Comparison of ENCODE assay signal across 9 cellular contexts in the genomic region with DNA sequence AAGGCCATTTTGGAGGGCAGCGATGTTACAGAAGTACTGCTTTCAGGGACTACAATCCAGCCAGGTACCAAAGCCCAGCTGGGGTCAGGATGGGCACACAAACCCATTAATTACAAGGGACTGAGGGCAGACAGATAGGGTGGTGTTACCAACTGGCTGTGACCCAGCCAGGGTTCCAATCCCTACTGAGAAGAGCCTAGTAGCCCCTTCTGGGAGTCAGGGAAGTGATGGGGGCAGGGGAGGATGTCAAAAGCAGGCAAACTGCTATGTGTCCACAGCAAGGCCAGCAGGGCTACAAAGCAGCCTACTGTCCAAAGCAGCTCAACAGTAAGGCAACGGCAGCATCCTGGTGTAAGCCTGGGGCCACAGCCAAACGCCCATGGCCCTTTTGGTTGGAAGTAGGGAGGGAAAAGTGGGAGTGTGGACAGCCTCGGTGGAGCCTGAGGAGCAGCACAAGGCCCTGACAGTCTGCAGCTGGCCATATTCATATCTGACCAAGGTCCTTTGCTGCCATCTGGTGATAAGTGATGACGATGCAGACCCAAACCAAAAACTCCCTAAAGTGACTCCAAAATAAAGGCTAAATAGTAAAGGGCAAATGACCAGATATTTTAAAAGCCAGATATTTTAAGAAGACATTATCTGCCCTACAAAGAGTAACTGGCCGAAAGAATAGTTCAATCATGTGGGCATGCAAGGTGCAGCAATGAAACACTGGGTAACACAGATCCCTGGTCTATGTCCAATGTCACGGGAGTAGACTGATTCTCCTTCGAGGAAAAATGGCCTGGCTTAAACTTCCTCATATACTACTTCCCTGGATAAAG. TPM values are rescaled to one million over a fixed set of nuclear protein-coding genes. Genes with fewer than 3 reads are reported as not detected.
DNase-seq lines count a peak whose midpoint lies in the region; ATAC-seq, FAIRE-seq and TF ChIP-seq lines count a peak whose summit lies in the region.
"Had no signal": no experiment of that assay in that cellular context is flagged by ENCODE, and none has a peak within 500 bp of the region (broad histone marks: within the 10 kb centered on the region; RNA-seq: fewer than 3 reads in every experiment).

No MANE protein-coding gene starts in this region.

- intact Hi-C loops in left lung (cut with DNase I) = no loop called here
- intact Hi-C loops in activated T-helper 1 cell treated with anti-CD3 and anti-CD28 coated beads, Interleukin-12 subunit alpha, Interleukin-12 subunit beta, Interleukin-2, Interleukin-4 antibody, amounts not matched to agents 30 ng/mL and 10 ng/mL and 1 ng/mL, durations not matched to agents 14 hours and 24 hours and 36 hours (cut with micrococcal nuclease) = no loop called here

- peaks cover 48% of the 10 kb centered on the region for H3K36me3 ChIP-seq in brain microvascular endothelial cell (replicated peaks)
- H3K36me3 ChIP-seq in left lung = peaks cover 0 to 88% of the 10 kb centered on the region in 2 donors
- peaks cover 38% of the 10 kb centered on the region for H3K36me3 ChIP-seq in MG63

- H3K36me3 Mint-ChIP-seq in activated T-helper 1 cell treated with anti-CD3 and anti-CD28 coated beads, Interleukin-12 subunit alpha, Interleukin-12 subunit beta, Interleukin-2, Interleukin-4 antibody, amounts not matched to agents 30 ng/mL and 10 ng/mL and 1 ng/mL, durations not matched to agents 14 hours and 24 hours and 36 hours (ENCODE audit: low read depth) = peaks cover 62% of the 10 kb centered on the region

- no peak overlapping the region for H3K4me3 Mint-ChIP-seq in activated T-helper 1 cell treated with anti-CD3 and anti-CD28 coated beads, Interleukin-12 subunit alpha, Interleukin-12 subunit beta, Interleukin-2, Interleukin-4 antibody, amounts not matched to agents 30 ng/mL and 10 ng/mL and 1 ng/mL, durations not matched to agents 14 hours and 24 hours and 36 hours
- H3K4me3 Mint-ChIP-seq: dendritic cell treated with granulocyte-macrophage colony-stimulating factor and Interleukin-4, amounts not matched to agents 40 ng/mL and 50 ng/mL, for 4 days had no signal

- H3K27me3 ChIP-seq in brain microvascular endothelial cell (replicated peaks) (no peaks in the 10 kb centered on the region), left lung (no peaks in the 10 kb centered on the region), MG63 (no peaks in the 10 kb centered on the region)

- H3K9me3 Mint-ChIP-seq in activated T-helper 1 cell treated with anti-CD3 and anti-CD28 coated beads, Interleukin-12 subunit alpha, Interleukin-12 subunit beta, Interleukin-2, Interleukin-4 antibody, amounts not matched to agents 30 ng/mL and 10 ng/mL and 1 ng/mL, durations not matched to agents 14 hours and 24 hours and 36 hours = peaks cover 10% of the 10 kb centered on the region
- H3K9me3 Mint-ChIP-seq: dendritic cell treated with granulocyte-macrophage colony-stimulating factor and Interleukin-4, amounts not matched to agents 40 ng/mL and 50 ng/mL, for 4 days had no signal

- H3K4me1 Mint-ChIP-seq in activated T-helper 1 cell treated with anti-CD3 and anti-CD28 coated beads, Interleukin-12 subunit alpha, Interleukin-12 subunit beta, Interleukin-2, Interleukin-4 antibody, amounts not matched to agents 30 ng/mL and 10 ng/mL and 1 ng/mL, durations not matched to agents 14 hours and 24 hours and 36 hours (ENCODE audit: low read depth) = no peaks in the 10 kb centered on the region

- H3K27ac ChIP-seq in brain microvascular endothelial cell (no peak overlapping the region), left lung (no peak overlapping the region)

- DNase-seq in AG20443 (ENCODE audit: low spot score) (peak; percentile 26), HTR-8/SVneo (ENCODE audit: insufficient read length, low spot score) (peak; percentile 13), brain microvascular endothelial cell (peak; percentile 25), left lung (no peak), HPDE6-E6E7 (ENCODE audit: extremely low spot score) (no peak), MG63 (no peak)
- no peak for DNase-seq in activated T-helper 1 cell treated with anti-CD3 and anti-CD28 coated beads, Interleukin-12 subunit alpha, Interleukin-12 subunit beta, Interleukin-2, Interleukin-4 antibody, amounts not matched to agents 30 ng/mL and 10 ng/mL and 1 ng/mL, durations not matched to agents 14 hours and 24 hours and 36 hours (ENCODE audit: low spot score)

- in situ Hi-C loops in brain microvascular endothelial cell (cut with HindIII; ENCODE audit: low pct_ligation_motif_present, low sequenced_read_pairs) = no loop called here

- H3K4me1 ChIP-seq in left lung = no peaks in the 10 kb centered on the region

- peaks cover 0 to 7% of the 10 kb centered on the region in 2 donors for H3K9me3 ChIP-seq in left lung
- H3K9me3 ChIP-seq in MG63 = no peaks in the 10 kb centered on the region

- peak; percentile 69 for ATAC-seq in left lung
- no peak for ATAC-seq in HG03565 (IDR thresholded peaks at IDR 0.05; ENCODE audit: unreplicated experiment)

- H3K27me3 Mint-ChIP-seq in activated T-helper 1 cell treated with anti-CD3 and anti-CD28 coated beads, Interleukin-12 subunit alpha, Interleukin-12 subunit beta, Interleukin-2, Interleukin-4 antibody, amounts not matched to agents 30 ng/mL and 10 ng/mL and 1 ng/mL, durations not matched to agents 14 hours and 24 hours and 36 hours (ENCODE audit: insufficient read depth) = no peaks in the 10 kb centered on the region
- H3K27me3 Mint-ChIP-seq: dendritic cell treated with granulocyte-macrophage colony-stimulating factor and Interleukin-4, amounts not matched to agents 40 ng/mL and 50 ng/mL, for 4 days had no signal

- FAIRE-seq in HTR-8/SVneo (lab: Jason Lieb, UNC) = no peak

- H3K27ac Mint-ChIP-seq in activated T-helper 1 cell treated with anti-CD3 and anti-CD28 coated beads, Interleukin-12 subunit alpha, Interleukin-12 subunit beta, Interleukin-2, Interleukin-4 antibody, amounts not matched to agents 30 ng/mL and 10 ng/mL and 1 ng/mL, durations not matched to agents 14 hours and 24 hours and 36 hours = no peak overlapping the region
- H3K27ac Mint-ChIP-seq: dendritic cell treated with granulocyte-macrophage colony-stimulating factor and Interleukin-4, amounts not matched to agents 40 ng/mL and 50 ng/mL, for 4 days had no signal

- H3K4me3 ChIP-seq in brain microvascular endothelial cell (ENCODE audit: low read depth, low read length) = no peak overlapping the region
- no peak overlapping the region for H3K4me3 ChIP-seq in left lung
- H3K4me3 ChIP-seq in MG63 = no peak overlapping the region

- TF ChIP-seq CTCF in brain microvascular endothelial cell (IDR thresholded peaks at IDR 0.05; ENCODE audit: low read depth, low read length, missing control alignments) (peak; percentile 52), left lung (IDR thresholded peaks at IDR 0.05) (no peak)

RNA-seq across cellular contexts. Expression of gene XPNPEP1, which starts 56.9 kb away (rescaled TPM):
- total RNA-seq in left lung = 10 to 100 TPM; 49.0 to 50.7 TPM
- 85.1 and 93.2 TPM in 2 replicates for total RNA-seq in activated T-helper 1 cell treated with anti-CD3 and anti-CD28 coated beads, Interleukin-12 subunit alpha, Interleukin-12 subunit beta, Interleukin-2, Interleukin-4 antibody, amounts not matched to agents 30 ng/mL and 10 ng/mL and 1 ng/mL, durations not matched to agents 14 hours and 24 hours and 36 hours
- 63.4 and 130 TPM in 2 replicates for total RNA-seq in MG63 (2014; rRNA removed; shearing (Covaris generic); ENCODE audit: low replicate concordance)

Comparison
In these comparisons a context has a peak if more than half of its experiments do, and no peak if none do; other contexts are left out.
1. DNase-seq: peak in AG20443 (single experiment), HTR-8/SVneo (single experiment) and brain microvascular endothelial cell (single experiment); none in left lung (0 of 2), activated T-helper 1 cell treated with anti-CD3 and anti-CD28 coated beads, Interleukin-12 subunit alpha, Interleukin-12 subunit beta, Interleukin-2, Interleukin-4 antibody, amounts not matched to agents 30 ng/mL and 10 ng/mL and 1 ng/mL, durations not matched to agents 14 hours and 24 hours and 36 hours (single experiment), HPDE6-E6E7 (single experiment) and MG63 (single experiment).